In genomic region chr15:82798104-82798503, GRCh38 we compare ENCODE assay signal across 11 cellular contexts. TPM values are rescaled to one million over a fixed set of nuclear protein-coding genes. Genes with fewer than 3 reads are reported as not detected.
"Had no signal": no experiment of that assay in that cellular context is flagged by ENCODE, and none has a peak within 500 bp of the region (broad histone marks: within the 10 kb centered on the region; RNA-seq: fewer than 3 reads in every experiment).

No MANE protein-coding gene starts in this region.

- H3K27ac ChIP-seq: GM23248, HL-60 had no signal

- H3K36me3 Mint-ChIP-seq: IgD-negative memory B cell had no signal

- H3K4me3 ChIP-seq: GM23248, HAP-1 had no signal

- DNase-seq: GM23248, GOT3, H7, HFFc6 had no signal

- H3K27ac Mint-ChIP-seq: HFFc6, IgD-negative memory B cell had no signal

- H3K4me1 Mint-ChIP-seq: IgD-negative memory B cell had no signal

- H3K4me1 ChIP-seq: HAP-1 had no signal

- H3K4me3 Mint-ChIP-seq: HFFc6, IgD-negative memory B cell had no signal

- ATAC-seq: HCT116, HepG2 had no signal

- H3K36me3 ChIP-seq: HAP-1 had no signal

RNA-seq across cellular contexts. Expression of gene FSD2, which starts 7.8 kb away (rescaled TPM):
- total RNA-seq: GM23248, H4, HepG2, HFFc6, HT1080 had no signal
- polyA plus RNA-seq: HepG2 had no signal
